ENCODE assay signal across 8 cellular contexts in genomic region chr20:54209216-54209813, GRCh38. TPM values are rescaled to one million over a fixed set of nuclear protein-coding genes. Genes with fewer than 3 reads are reported as not detected.
DNase-seq lines count a peak whose midpoint lies in the region; ATAC-seq and TF ChIP-seq lines count a peak whose summit lies in the region.

No MANE protein-coding gene starts in this region.

- H3K27ac ChIP-seq in CD4-positive, CD25-positive, alpha-beta regulatory T cell (ENCODE audit: insufficient read depth, low read length, poor library complexity, severe bottlenecking): no peak overlapping the region
- no peak overlapping the region for H3K27ac ChIP-seq in ectodermal cell (ENCODE audit: insufficient read depth, low read depth, low read length, poor library complexity, severe bottlenecking)

- peaks cover 22% of the 10 kb centered on the region for H3K4me1 ChIP-seq in CD4-positive, CD25-positive, alpha-beta regulatory T cell (ENCODE audit: control insufficient read depth, insufficient read depth, low read length, poor library complexity, severe bottlenecking)
- H3K4me1 ChIP-seq in ectodermal cell (ENCODE audit: control insufficient read depth, insufficient read depth, low read length): peaks cover 8% of the 10 kb centered on the region

- 79 to 83% methylated on average over 5 of the region's 5 CpGs for WGBS in ectodermal cell, 2 experiments

- peaks cover 4% of the 10 kb centered on the region for H3K27me3 Mint-ChIP-seq in CD4-positive, CD25-positive, alpha-beta regulatory T cell
- no peaks in the 10 kb centered on the region for H3K27me3 Mint-ChIP-seq in neural crest cell (ENCODE audit: low read depth)

- no peak for TF ChIP-seq CTCF in neural crest cell (conservative IDR thresholded peaks at IDR 0.05)

- H3K36me3 Mint-ChIP-seq in CD4-positive, CD25-positive, alpha-beta regulatory T cell: no peaks in the 10 kb centered on the region
- peaks cover 5% of the 10 kb centered on the region for H3K36me3 Mint-ChIP-seq in neural crest cell (ENCODE audit: low read depth)

- peaks cover 16 to 55% (median 34%) of the 10 kb centered on the region in 4 donors for H3K4me1 Mint-ChIP-seq in CD4-positive, CD25-positive, alpha-beta regulatory T cell
- H3K4me1 Mint-ChIP-seq in neural crest cell: peaks cover 28% of the 10 kb centered on the region

- H3K4me3 Mint-ChIP-seq in CD4-positive, CD25-positive, alpha-beta regulatory T cell: peak overlapping the region; percentile 86 to 99 (median 92)
- peak overlapping the region; percentile 87 for H3K4me3 Mint-ChIP-seq in neural crest cell

- peaks cover 4% of the 10 kb centered on the region for H3K36me3 ChIP-seq in CD4-positive, CD25-positive, alpha-beta regulatory T cell (ENCODE audit: control insufficient read depth, insufficient read depth, low read length)
- H3K36me3 ChIP-seq in MG63 (peaks cover 37% of the 10 kb centered on the region), ectodermal cell (ENCODE audit: control insufficient read depth, insufficient read depth, low read length) (peaks cover 4% of the 10 kb centered on the region)

- DNase-seq in CD4-positive, CD25-positive, alpha-beta regulatory T cell: no peak
- peak; percentile 7 for DNase-seq in MG63
- no peak for DNase-seq in neural crest cell (ENCODE audit: low read depth, low spot score)
- DNase-seq in cortex of kidney (lab: John Stamatoyannopoulos, UW): no peak
- no peak for DNase-seq in activated CD4-positive, alpha-beta T cell treated with anti-CD3 and anti-CD28 coated beads for 48 hours
- DNase-seq in SW480 (ENCODE audit: low spot score): no peak

- H3K9me3 Mint-ChIP-seq in CD4-positive, CD25-positive, alpha-beta regulatory T cell: no peaks in the 10 kb centered on the region
- H3K9me3 Mint-ChIP-seq in neural crest cell: no peaks in the 10 kb centered on the region

- H3K27ac Mint-ChIP-seq in CD4-positive, CD25-positive, alpha-beta regulatory T cell: peak overlapping the region; percentile 7 to 95 (median 39)
- H3K27ac Mint-ChIP-seq in neural crest cell (ENCODE audit: unreplicated experiment): no peak overlapping the region

- H3K4me3 ChIP-seq in CD4-positive, CD25-positive, alpha-beta regulatory T cell (ENCODE audit: low read depth, low read length): peak overlapping the region; percentile 87
- peak overlapping the region; percentile 96 for H3K4me3 ChIP-seq in MG63
- H3K4me3 ChIP-seq in ectodermal cell (ENCODE audit: insufficient read depth, low read depth, low read length): peak overlapping the region; percentile 95

- H3K9me3 ChIP-seq in CD4-positive, CD25-positive, alpha-beta regulatory T cell (ENCODE audit: control insufficient read depth in 2 of 2, low read length in 2 of 2): no peaks in the 10 kb centered on the region
- no peaks in the 10 kb centered on the region; the same call in 1 of the 2 replicates for H3K9me3 ChIP-seq in MG63
- H3K9me3 ChIP-seq in ectodermal cell (ENCODE audit: control insufficient read depth, low read length): no peaks in the 10 kb centered on the region

- no peak for ATAC-seq in CD4-positive, CD25-positive, alpha-beta regulatory T cell (ENCODE audit: low read depth in 2 of 2)
- ATAC-seq in HG02973 (IDR thresholded peaks at IDR 0.05; ENCODE audit: unreplicated experiment): no peak

- no peaks in the 10 kb centered on the region for H3K27me3 ChIP-seq in CD4-positive, CD25-positive, alpha-beta regulatory T cell (ENCODE audit: control insufficient read depth, insufficient read depth, low read length)
- no peaks in the 10 kb centered on the region for H3K27me3 ChIP-seq in MG63
- H3K27me3 ChIP-seq in ectodermal cell (ENCODE audit: control insufficient read depth, insufficient read depth, low read length, poor library complexity, severe bottlenecking): no peaks in the 10 kb centered on the region

RNA-seq across cellular contexts. Expression of gene PFDN4, which starts 1.4 kb away (rescaled TPM):
- 28.6 TPM for total RNA-seq in CD4-positive, CD25-positive, alpha-beta regulatory T cell
- 10 to 100 TPM; 73.9 to 94.6 (median 82.0) TPM for polyA plus RNA-seq in CD4-positive, CD25-positive, alpha-beta regulatory T cell
- 188 and 339 TPM in 2 replicates for total RNA-seq in MG63 (2014; rRNA removed; shearing (Covaris generic); ENCODE audit: low replicate concordance)
- polyA plus RNA-seq in ectodermal cell (2013, experiment 1 of 4): 128 TPM
- 115 TPM for polyA plus RNA-seq in ectodermal cell (2013, experiment 2 of 4)
- 176 TPM for polyA plus RNA-seq in ectodermal cell (2013, experiment 3 of 4)
- polyA plus RNA-seq in ectodermal cell (2013, experiment 4 of 4): 169 TPM
- 32.0 and 34.7 TPM in 2 replicates for total RNA-seq in neural crest cell

RNA-seq across cellular contexts. Expression of gene CYP24A1, which starts 35.5 kb away (rescaled TPM):
- total RNA-seq in CD4-positive, CD25-positive, alpha-beta regulatory T cell: 0.72 TPM
- under 1 TPM in 3 of 4 donors, not detected in 1; 0.49 to 0.80 (median 0.60) TPM for polyA plus RNA-seq in CD4-positive, CD25-positive, alpha-beta regulatory T cell
- total RNA-seq in MG63 (2014; rRNA removed; shearing (Covaris generic); ENCODE audit: low replicate concordance): not detected in 2 replicates
- polyA plus RNA-seq in ectodermal cell (2013, experiment 1 of 4): not detected
- polyA plus RNA-seq in ectodermal cell (2013, experiment 2 of 4): not detected
- 0.11 TPM for polyA plus RNA-seq in ectodermal cell (2013, experiment 3 of 4)
- polyA plus RNA-seq in ectodermal cell (2013, experiment 4 of 4): not detected
- 0.93 and 1.3 TPM in 2 replicates for total RNA-seq in neural crest cell
